ENCODE assay signal across 1 cellular context in genomic region chr2:71778514-71779305, GRCh38.
TF ChIP-seq lines count a peak whose summit lies in the region.

No MANE protein-coding gene starts in this region.

TF ChIP-seq in GM23338, 12 proteins besides CTCF, POLR2A, EP300 and RAD21:
- no peak for TF ChIP-seq ETS1 (IDR thresholded peaks at IDR 0.05)
